ENCODE assay signal across 1 cellular context in genomic region chr6:73566954-73567591, GRCh38.
A peak's percentile ranks its signal among the peaks of the same experiment; 100 is the strongest.
TF ChIP-seq lines count a peak whose summit lies in the region.

No MANE protein-coding gene starts in this region.

TF ChIP-seq in HepG2, 621 proteins besides CTCF, POLR2A, EP300 and RAD21 (continued from another document):
- TF ChIP-seq E2F5 (CRISPR knock-in tag; conservative IDR thresholded peaks at IDR 0.05): no peak
- no peak for TF ChIP-seq FOXM1 (CRISPR knock-in tag; IDR thresholded peaks at IDR 0.05)
- peak; percentile 53; the same call in 1 of the 2 replicates for TF ChIP-seq KMT2A (CRISPR knock-in tag; IDR thresholded peaks at IDR 0.05)
- no peak for TF ChIP-seq BRF2 (CRISPR knock-in tag; IDR thresholded peaks at IDR 0.05)
- TF ChIP-seq DPF2 (CRISPR knock-in tag; IDR thresholded peaks at IDR 0.05; ENCODE audit: borderline replicate concordance, low read depth): peak; percentile 82; the same call in 1 of the 2 replicates
- TF ChIP-seq KIAA2018 (CRISPR knock-in tag; IDR thresholded peaks at IDR 0.05; ENCODE audit: borderline replicate concordance): no peak
- TF ChIP-seq POLR2G (IDR thresholded peaks at IDR 0.05; ENCODE audit: low read depth, low read length): peak; percentile 68; the same call in 1 of the 2 replicates
- peak; percentile 77 for TF ChIP-seq ASH2L (IDR thresholded peaks at IDR 0.05; ENCODE audit: insufficient read length, low read depth, low read length)
- TF ChIP-seq EED (CRISPR knock-in tag; IDR thresholded peaks at IDR 0.05): no peak; the same call in 1 of the 2 replicates
- TF ChIP-seq CBX5 (CRISPR knock-in tag; IDR thresholded peaks at IDR 0.05; ENCODE audit: borderline replicate concordance): peak; percentile 90; the same call in 1 of the 2 replicates
- no peak for TF ChIP-seq STAG1 (CRISPR knock-in tag; IDR thresholded peaks at IDR 0.05)
- no peak for TF ChIP-seq GMEB1 (CRISPR knock-in tag; IDR thresholded peaks at IDR 0.05; ENCODE audit: borderline replicate concordance)
- no peak for TF ChIP-seq USF2 (IDR thresholded peaks at IDR 0.05; ENCODE audit: low read depth, low read length)
- no peak for TF ChIP-seq USF2 (CRISPR knock-in tag; IDR thresholded peaks at IDR 0.05; ENCODE audit: borderline replicate concordance)
- no peak for TF ChIP-seq ZNF180 (CRISPR knock-in tag; IDR thresholded peaks at IDR 0.05; ENCODE audit: borderline replicate concordance, low read depth)
- TF ChIP-seq BRCA1 (CRISPR knock-in tag; IDR thresholded peaks at IDR 0.05): no peak
